In the genomic region with DNA sequence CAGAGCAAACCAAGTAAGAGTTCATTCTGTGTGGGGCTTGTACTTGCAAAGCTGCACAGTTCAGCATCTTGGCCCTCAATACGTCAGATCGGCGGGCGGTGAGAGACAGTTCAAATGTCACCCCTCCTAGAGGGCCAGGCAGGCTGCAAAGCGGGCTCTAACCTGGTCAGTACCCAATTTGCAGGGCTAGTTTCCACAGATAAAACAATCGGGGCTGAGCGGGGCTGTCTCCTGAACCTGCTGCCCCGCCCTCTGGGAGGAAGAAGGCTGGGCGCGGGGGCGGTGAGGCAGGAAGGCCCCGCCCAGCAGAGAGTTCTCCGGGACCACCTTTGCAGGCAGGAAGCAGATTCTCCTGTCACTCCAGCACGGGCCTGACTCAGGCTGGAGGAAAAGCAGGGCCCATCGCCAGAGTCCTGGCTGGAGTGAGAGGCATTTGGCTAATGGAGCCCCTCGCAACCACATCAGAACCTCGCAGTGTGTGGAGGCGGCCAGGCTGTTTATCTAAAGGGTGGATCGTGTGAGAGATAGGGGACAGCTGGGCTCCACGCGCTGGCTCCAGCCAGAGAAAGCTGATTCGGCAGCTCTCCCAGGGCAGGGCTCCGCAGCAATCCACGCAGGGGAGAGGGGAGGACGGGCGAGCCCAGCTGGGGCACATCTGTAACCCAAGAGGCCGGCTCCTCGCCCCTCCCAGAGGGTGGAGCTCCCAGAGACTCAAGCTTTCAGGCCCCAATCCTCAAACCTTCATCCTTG, we compare ENCODE assay signal across 8 cellular contexts.
DNase-seq lines count a peak whose midpoint lies in the region; ATAC-seq and TF ChIP-seq lines count a peak whose summit lies in the region.

No MANE protein-coding gene starts in this region.

- DNase-seq in NOMO-1 treated with DMSO at 0.1 percent for 48 hours (lab: John Stamatoyannopoulos, UW; ENCODE audit: unreplicated experiment) = peak; percentile 27
- no peak for DNase-seq in NOMO-1 treated with dmso at 0.1 percent for 144 hours (lab: John Stamatoyannopoulos, UW; ENCODE audit: unreplicated experiment)
- peak; percentile 77 for DNase-seq in NCI-H748 (lab: John Stamatoyannopoulos, UW; ENCODE audit: unreplicated experiment)
- DNase-seq in activated T-cell treated with anti-CD3 and anti-CD28 coated beads, Interleukin-2, amount 50 U/mL, for 1 hour = peak; percentile 66
- peak; percentile 31 for DNase-seq in natural killer cell
- DNase-seq in stromal cell of bone marrow (ENCODE audit: low read depth) = peak; percentile 59

- ATAC-seq in HG02938 (IDR thresholded peaks at IDR 0.05; ENCODE audit: unreplicated experiment) = peak; percentile 57
- peak; percentile 79 for ATAC-seq in esophagus mucosa
- peak; percentile 73 to 86 (median 75) for ATAC-seq in natural killer cell

- H3K4me3 Mint-ChIP-seq in natural killer cell = peak overlapping the region; percentile 92

- H3K36me3 Mint-ChIP-seq in natural killer cell = no peaks in the 10 kb centered on the region

- H3K27me3 Mint-ChIP-seq in natural killer cell (ENCODE audit: low read depth in 2 of 2) = peaks cover 0 to 9% of the 10 kb centered on the region in 2 donors

- H3K4me1 Mint-ChIP-seq in natural killer cell = peaks cover 12% of the 10 kb centered on the region in 2 donors

- peak overlapping the region; percentile 71 to 78 for H3K27ac Mint-ChIP-seq in natural killer cell

- intact Hi-C loops in natural killer cell (cut with micrococcal nuclease) = no loop called here

- TF ChIP-seq CTCF in natural killer cell (IDR thresholded peaks at IDR 0.05) = no peak

- H3K9me3 Mint-ChIP-seq in natural killer cell = no peaks in the 10 kb centered on the region
